8 cellular contexts compared by ENCODE assay signal in the genomic region with DNA sequence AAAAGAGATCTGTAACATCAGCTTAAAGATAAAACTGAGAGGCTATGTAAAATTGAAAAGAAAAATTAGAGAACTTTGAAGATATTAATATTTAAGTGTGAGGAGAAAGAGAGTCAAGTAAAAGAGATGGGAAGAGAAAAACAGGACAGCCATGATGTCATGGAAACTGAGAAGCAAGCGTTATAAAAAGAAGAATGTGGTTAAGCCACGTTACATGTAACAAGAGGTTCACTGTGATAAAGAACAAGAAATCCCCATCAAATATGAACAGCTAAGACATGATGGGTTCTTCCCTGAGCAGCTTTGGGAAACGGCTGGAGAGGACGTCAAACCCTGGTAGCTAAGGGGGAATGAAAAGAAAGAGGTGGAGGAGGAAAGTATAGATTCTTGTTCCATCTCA.
"Had no signal": no experiment of that assay in that cellular context is flagged by ENCODE, and none has a peak within 500 bp of the region (broad histone marks: within the 10 kb centered on the region; RNA-seq: fewer than 3 reads in every experiment).

No MANE protein-coding gene starts in this region.

- DNase-seq: H9, HCEC 1CT, IMR-90 had no signal

- ATAC-seq: GM23338, K562 had no signal

- H2AFZ ChIP-seq: GM23338 had no signal

- H3K4me3 ChIP-seq: GM23338, K562 had no signal

- H3K4me2 ChIP-seq: GM23338 had no signal

- FAIRE-seq: H1, H54, HTR-8/SVneo, K562 had no signal
